ENCODE assay signal across 26 cellular contexts in genomic region chr2:119414894-119415293, GRCh38. TPM values are rescaled to one million over a fixed set of nuclear protein-coding genes. Genes with fewer than 3 reads are reported as not detected.
"Had no signal": no experiment of that assay in that cellular context is flagged by ENCODE, and none has a peak within 500 bp of the region (broad histone marks: within the 10 kb centered on the region; RNA-seq: fewer than 3 reads in every experiment).

No MANE protein-coding gene starts in this region.

- H3K4me3 ChIP-seq: ovary, right lobe of liver, thoracic aorta, upper lobe of left lung, vagina had no signal

- H3K36me3 ChIP-seq: ovary, right lobe of liver, thoracic aorta, upper lobe of left lung, vagina, WERI-Rb-1 had no signal

- H3K27ac ChIP-seq: ovary, right lobe of liver, thoracic aorta, upper lobe of left lung, vagina, WERI-Rb-1 had no signal

- ATAC-seq: activated CD8-positive, alpha-beta T cell treated with anti-CD3 and anti-CD28 coated beads for 36 hours; activated T-cell treated with anti-CD3 and anti-CD28 coated beads, Interleukin-2, amount 50 U/mL, for 4 hours; activated T-helper 17 cell treated with anti-CD3 and anti-CD28 coated beads, Interleukin-2, amount 50 U/mL, for 72 hours; esophagus mucosa; left cardiac atrium; right lobe of liver had no signal

- H3K4me1 ChIP-seq: upper lobe of left lung, vagina had no signal

- H3K27me3 ChIP-seq: ovary, right lobe of liver, upper lobe of left lung, vagina had no signal

- FAIRE-seq: keratinocyte had no signal

- H3K9me3 ChIP-seq: ovary, right lobe of liver, thoracic aorta, upper lobe of left lung, vagina had no signal

- DNase-seq: activated CD4-positive, alpha-beta T cell treated with anti-CD3 and anti-CD28 coated beads, Interleukin-2, amount 50 U/mL, for 1 hour; activated CD4-positive, CD25-positive, alpha-beta regulatory T cell treated with anti-CD3 and anti-CD28 coated beads, Interleukin-2, amount 50 U/mL, for 72 hours; activated CD8-positive, alpha-beta T cell treated with anti-CD3 and anti-CD28 coated beads for 36 hours; activated gamma-delta T cell treated with Interleukin-2 at 50 U/mL for 16 hours; activated naive CD4-positive, alpha-beta T cell treated with anti-CD3 and anti-CD28 coated beads, Interleukin-2, amount 50 U/mL, for 16 hours; activated T-cell treated with anti-CD3 and anti-CD28 coated beads, Interleukin-2, amount 50 U/mL, for 4 hours; amniotic stem cell; caudate nucleus; foreskin fibroblast; head of caudate nucleus; hippocampal formation; left cardiac atrium; mammary epithelial cell; naive B cell; nephron progenitor cell; ovary; right lobe of liver; stimulated activated CD4-positive, alpha-beta T cell treated with anti-CD3 and anti-CD28 coated beads, Interleukin-2, amount 100 ng/mL, for 48 hours; T-helper 9 cell; upper lobe of left lung; WERI-Rb-1 had no signal

RNA-seq across cellular contexts. Expression of gene TMEM37, which starts 16.8 kb away (rescaled TPM):
- total RNA-seq: activated CD8-positive, alpha-beta T cell treated with anti-CD3 and anti-CD28 coated beads for 36 hours; activated T-helper 17 cell treated with anti-CD3 and anti-CD28 coated beads, Interleukin-2, amount 50 U/mL, for 72 hours; mammary epithelial cell had no signal
